In genomic region chr10:54947605-54948004, GRCh38 we compare ENCODE assay signal across 8 cellular contexts.
"Had no signal": no experiment of that assay in that cellular context is flagged by ENCODE, and none has a peak within 500 bp of the region (broad histone marks: within the 10 kb centered on the region; RNA-seq: fewer than 3 reads in every experiment).

No MANE protein-coding gene starts in this region.

- H3K4me3 ChIP-seq: GM12878 had no signal

- ATAC-seq: GM12878 had no signal

- DNase-seq: GDM1, GF-D8 had no signal

- FAIRE-seq: G401.6, GM12878, GM12891, GM12892, GM18507, GM19239 had no signal
